ENCODE assay signal across 24 cellular contexts in genomic region chr3:184588776-184589175, GRCh38. TPM values are rescaled to one million over a fixed set of nuclear protein-coding genes. Genes with fewer than 3 reads are reported as not detected.
DNase-seq lines count a peak whose midpoint lies in the region; ATAC-seq, FAIRE-seq and TF ChIP-seq lines count a peak whose summit lies in the region.
"Had no signal": no experiment of that assay in that cellular context is flagged by ENCODE, and none has a peak within 500 bp of the region (broad histone marks: within the 10 kb centered on the region; RNA-seq: fewer than 3 reads in every experiment).

No MANE protein-coding gene starts in this region.

- no peak for ATAC-seq in heart left ventricle
- ATAC-seq: A549, GM12878 had no signal

- peaks cover 0 to 35% (median 17%) of the 10 kb centered on the region in 12 donors for H3K4me1 ChIP-seq in heart left ventricle
- H3K4me1 ChIP-seq in left ventricle myocardium inferior: peaks cover 29% of the 10 kb centered on the region
- no peaks in the 10 kb centered on the region for H3K4me1 ChIP-seq in HEK293 (ENCODE audit: control insufficient read depth, insufficient read depth, low read length)
- peaks cover 0 to 28% (median 11%) of the 10 kb centered on the region in 4 experiments; a peak in 6 of 7 replicates for H3K4me1 ChIP-seq in H1 (replicated peaks in 1 of 4; ENCODE audit: control insufficient read depth in 3 of 4, insufficient read depth in 4 of 4, low read length in 3 of 4)
- H3K4me1 ChIP-seq in BE2C: peaks cover 33% of the 10 kb centered on the region
- H3K4me1 ChIP-seq: A549 had no signal

- no peak overlapping the region for H3K4me2 ChIP-seq in H1 (ENCODE audit: insufficient read depth in 1 of 2, low read depth in 2 of 2, low read length in 2 of 2)
- H3K4me2 ChIP-seq: A549, BLaER1 had no signal

- no peaks in the 10 kb centered on the region for H4K20me1 ChIP-seq in H1 (replicated peaks in 1 of 2; ENCODE audit: control insufficient read depth in 1 of 2, insufficient read depth in 2 of 2, low read length in 2 of 2)
- H4K20me1 ChIP-seq: BLaER1 had no signal

- H2BK12ac ChIP-seq in H1 (ENCODE audit: low read depth, low read length): peak overlapping the region; percentile 50; the same call in 1 of the 2 replicates

- no peak for TF ChIP-seq EP300 in H1 (IDR thresholded peaks at IDR 0.05; ENCODE audit: borderline replicate concordance in 1 of 2, low read depth in 2 of 2, low read length in 2 of 2)

- H3K36me3 ChIP-seq in heart left ventricle (no peaks in the 10 kb centered on the region), left ventricle myocardium inferior (no peaks in the 10 kb centered on the region), HEK293 (ENCODE audit: control insufficient read depth in 2 of 2, insufficient read depth in 1 of 2, low read length in 2 of 2) (no peaks in the 10 kb centered on the region), H1 (ENCODE audit: control insufficient read depth in 2 of 4, insufficient read depth in 4 of 4, low read length in 3 of 4) (no peaks in the 10 kb centered on the region), BE2C (no peaks in the 10 kb centered on the region)
- H3K36me3 ChIP-seq: BLaER1 had no signal

- no peak overlapping the region for H3K14ac ChIP-seq in H1 (ENCODE audit: insufficient read length)

- DNase-seq in heart left ventricle (peak in 3 of 5 donors; percentile 6 to 23 (median 9)), left ventricle myocardium inferior (no peak), H1 (ENCODE audit: low read depth in 1 of 2, low spot score in 2 of 2) (no peak), BE2C (no peak)
- DNase-seq: AML-193; C1 segment of cervical spinal cord; CD4-positive, alpha-beta memory T cell; CD4-positive, CD25-positive, alpha-beta regulatory T cell; CD8-positive, alpha-beta memory T cell; COR-L47; DMS 273 treated with DMSO at 0.1 percent for 48 hours; DMS153; DMS53; DMS79; DND-41; EL; GDM1 had no signal

- no peak for FAIRE-seq in H1 (lab: Jason Lieb, UNC)
- FAIRE-seq: A549, GM12878, GM12892, GM18507 had no signal

- H3K4me3 ChIP-seq in heart left ventricle: no peak overlapping the region
- H3K4me3 ChIP-seq in left ventricle myocardium inferior: no peak overlapping the region
- H3K4me3 ChIP-seq in HEK293 (ENCODE audit: low read depth, low read length): no peak overlapping the region
- H3K4me3 ChIP-seq in H1 (ENCODE audit: extremely low read depth in 1 of 4, insufficient read depth in 2 of 4, low read depth in 3 of 4, low read length in 4 of 4): no peak overlapping the region
- H3K4me3 ChIP-seq in BE2C (ENCODE audit: low read depth, low read length): no peak overlapping the region
- H3K4me3 ChIP-seq: A549, BLaER1, GM12878 had no signal

- H3K9me3 ChIP-seq in heart left ventricle (no peaks in the 10 kb centered on the region), left ventricle myocardium inferior (replicated peaks) (no peaks in the 10 kb centered on the region), HEK293 (ENCODE audit: control insufficient read depth, insufficient read depth, low read depth, low read length) (no peaks in the 10 kb centered on the region), H1 (ENCODE audit: insufficient read depth in 2 of 2, low read depth in 1 of 2, low read length in 1 of 2) (no peaks in the 10 kb centered on the region), BE2C (no peaks in the 10 kb centered on the region)
- H3K9me3 ChIP-seq: A549, BLaER1 had no signal

- no peak overlapping the region for H2AFZ ChIP-seq in H1 (ENCODE audit: low read length)

- H3K27me3 ChIP-seq in heart left ventricle (peaks cover 0 to 5% (median 0%) of the 10 kb centered on the region in 9 donors), left ventricle myocardium inferior (ENCODE audit: low read depth) (peaks cover 5% of the 10 kb centered on the region), H1 (replicated peaks in 1 of 4; ENCODE audit: control insufficient read depth in 3 of 4, extremely low read depth in 1 of 4, insufficient read depth in 3 of 4, low read length in 3 of 4) (peaks cover 3 to 49% (median 41%) of the 10 kb centered on the region in 4 experiments), BE2C (no peaks in the 10 kb centered on the region)

- no peak overlapping the region for H3K9ac ChIP-seq in H1 (replicated peaks in 1 of 4; ENCODE audit: extremely low read depth in 1 of 4, low read depth in 3 of 4, low read length in 3 of 4)
- H3K9ac ChIP-seq: BLaER1 had no signal

- no peak overlapping the region for H3K56ac ChIP-seq in H1 (replicated peaks; ENCODE audit: insufficient read length, low read depth, low read length)

- H3K23me2 ChIP-seq in H1 (ENCODE audit: low read depth, low read length): peaks cover 13% of the 10 kb centered on the region

- H4K5ac ChIP-seq in H1 (ENCODE audit: insufficient read length, low read depth, low read length): no peak overlapping the region

- peak overlapping the region; percentile 66; the same call in 1 of the 2 replicates for H2AK5ac ChIP-seq in H1 (ENCODE audit: low read depth, low read length)

- H4K91ac ChIP-seq in H1 (replicated peaks; ENCODE audit: insufficient read length, low read length): no peak overlapping the region

- no peak overlapping the region for H3K18ac ChIP-seq in H1 (ENCODE audit: extremely low read depth, low read length)

- no peak overlapping the region for H3K4ac ChIP-seq in H1 (replicated peaks; ENCODE audit: insufficient read length, low read depth, low read length)

- no peak overlapping the region for H3K23ac ChIP-seq in H1 (ENCODE audit: insufficient read length)

- TF ChIP-seq RAD21 in H1 (IDR thresholded peaks at IDR 0.05 in 1 of 2, conservative IDR thresholded peaks at IDR 0.05 in 1 of 2; ENCODE audit: low read depth in 2 of 2, low read length in 2 of 2): no peak

- CTCF ChIA-PET in HEK293 (lab: Yijun Ruan, JAX) (no interaction called here), H1 (lab: Charles Lee; ENCODE audit: partially characterized antibody) (no interaction called here)

- no peak overlapping the region for H2BK120ac ChIP-seq in H1 (replicated peaks; ENCODE audit: low read depth, low read length)

- H3K79me1 ChIP-seq in H1 (ENCODE audit: low read depth, low read length): no peaks in the 10 kb centered on the region

- H2BK15ac ChIP-seq in H1 (ENCODE audit: low read length): peak overlapping the region; percentile 51; the same call in 1 of the 2 replicates

- no peak overlapping the region for H4K8ac ChIP-seq in H1 (ENCODE audit: extremely low read depth, insufficient read depth, low read length)

- POLR2A ChIA-PET in HEK293 (lab: Yijun Ruan, JAX): no interaction called here
- POLR2A ChIA-PET in H1 (lab: Charles Lee; ENCODE audit: partially characterized antibody): no interaction called here

- H3K27ac ChIP-seq in heart left ventricle (no peak overlapping the region), left ventricle myocardium inferior (replicated peaks) (no peak overlapping the region), HEK293 (ENCODE audit: extremely low read depth, low read depth, low read length) (no peak overlapping the region), H1 (ENCODE audit: low read depth, low read length) (no peak overlapping the region)
- H3K27ac ChIP-seq: 22Rv1, A549, BLaER1 had no signal

- WGBS in heart left ventricle, 4 donors: 89 to 91% (median 90%) methylated on average over 4 of the region's 4 CpGs
- 82% methylated on average over 4 of the region's 4 CpGs; no CpG with 5 or more reads in 1 of the 2 experiments for whole genome bisulfite sequencing in H1 (ENCODE audit: extremely low coverage in 1 of 2, insufficient coverage in 1 of 2, insufficient read length in 1 of 2, insufficient replicate concordance in 2 of 2, low coverage in 1 of 2, low lambda C conversion rate in 2 of 2, missing lambda C conversion rate in 1 of 2), 2 experiments

- H2BK20ac ChIP-seq in H1 (ENCODE audit: low read length): no peak overlapping the region

- intact Hi-C loops in heart left ventricle (cut with DNase I) (no loop called here), left ventricle myocardium inferior (cut with micrococcal nuclease) (no loop called here)

- no peaks in the 10 kb centered on the region for H3K79me2 ChIP-seq in H1 (ENCODE audit: control insufficient read depth in 1 of 2, insufficient read depth in 2 of 2, low read length in 2 of 2)

- TF ChIP-seq POLR2A in heart left ventricle (IDR thresholded peaks at IDR 0.05) (no peak), H1 (IDR thresholded peaks at IDR 0.05; ENCODE audit: control extremely low read depth in 1 of 2, low read depth in 2 of 2, low read length in 2 of 2) (no peak)

- H2BK5ac ChIP-seq in H1 (ENCODE audit: low read depth, low read length): 0 out of 2 replicates have a peak overlapping the region, but pooled peaks have one; percentile 21

- TF ChIP-seq CTCF in heart left ventricle (IDR thresholded peaks at IDR 0.05) (no peak), left ventricle myocardium inferior (IDR thresholded peaks at IDR 0.05; ENCODE audit: borderline replicate concordance) (no peak), HEK293 (tag by site-specific recombination; IDR thresholded peaks at IDR 0.05) (no peak), H1 (IDR thresholded peaks at IDR 0.05; ENCODE audit: control extremely low read depth in 1 of 3, insufficient read depth in 1 of 3, low read depth in 1 of 3, low read length in 3 of 3) (no peak), BE2C (IDR thresholded peaks at IDR 0.05; ENCODE audit: low read depth, low read length) (no peak)

TF ChIP-seq in HEK293, 187 proteins besides CTCF, POLR2A, EP300 and RAD21 (continues in another document):
- TF ChIP-seq ZNF37A (tag by site-specific recombination; IDR thresholded peaks at IDR 0.05) (no peak), SCRT1 (tag by site-specific recombination; IDR thresholded peaks at IDR 0.05; ENCODE audit: borderline replicate concordance) (0 out of 2 replicates have a peak, but pooled peaks have one; percentile 13), ZNF660 (tag by site-specific recombination; IDR thresholded peaks at IDR 0.05) (no peak)

TF ChIP-seq in H1, 55 proteins besides CTCF, POLR2A, EP300 and RAD21 (continues in another document):
- TF ChIP-seq ATF3 (IDR thresholded peaks at IDR 0.05; ENCODE audit: insufficient read depth, low read depth, low read length): no peak

RNA-seq across cellular contexts. Expression of gene EPHB3, which starts 27.2 kb away (rescaled TPM):
- 1 to 10 TPM in 8 of 9 donors, under 1 TPM in 1; 1.00 to 4.6 (median 2.4) TPM for total RNA-seq in heart left ventricle
- polyA plus RNA-seq in heart left ventricle: 1 to 10 TPM; 1.4 TPM
- total RNA-seq in left ventricle myocardium inferior: 5.0 TPM
- 0.80 and 0.91 TPM in 2 replicates for total RNA-seq in H1 (2021; fragmentation: NEBNext Ultra II Directional; extraction: Animal tissue kit (Norgen Biotek cat#: 25700))
- polyA plus RNA-seq in H1 (2011; rRNA removed): 0.41 and 0.82 TPM in 2 replicates
- polyA plus RNA-seq in H1 (2011; cell fraction: cytosol; rRNA removed): 0.61 TPM
- 1.5 TPM for polyA plus RNA-seq in H1 (2011; cell fraction: nucleus; rRNA removed)
- 0.83 to 1.3 TPM (median 1.0 TPM) in 4 replicates for polyA plus RNA-seq in H1 (2012, experiment 1 of 2)
- 1.2 TPM for polyA plus RNA-seq in H1 (2012, experiment 2 of 2)
- 0.55 TPM for polyA plus RNA-seq in H1 (2013, experiment 1 of 2)
- polyA plus RNA-seq in H1 (2013, experiment 2 of 2): 0.46 TPM
- polyA minus RNA-seq in H1 (2011; rRNA and poly(A)+ RNA removed): 0.78 and 1.8 TPM in 2 replicates
- polyA minus RNA-seq in H1 (2011; cell fraction: cytosol; rRNA and poly(A)+ RNA removed): 1.8 TPM
- polyA minus RNA-seq in H1 (2011; cell fraction: nucleus; rRNA and poly(A)+ RNA removed): 0.40 TPM
- polyA plus RNA-seq in BE2C (2012; ENCODE audit: insufficient read depth, insufficient read length, low read depth): 28.9 TPM
- total RNA-seq: CD4-positive, CD25-positive, alpha-beta regulatory T cell; GM12878 had no signal
- polyA plus RNA-seq: CD4-positive, CD25-positive, alpha-beta regulatory T cell had no signal

Comparison
In these comparisons a context has a peak if more than half of its experiments do, and no peak if none do; other contexts are left out.
1. DNase-seq: peak in heart left ventricle (3 of 5); none in left ventricle myocardium inferior (single experiment), H1 (0 of 2) and BE2C (single experiment).